ENCODE assay signal across 26 cellular contexts in the genomic region with DNA sequence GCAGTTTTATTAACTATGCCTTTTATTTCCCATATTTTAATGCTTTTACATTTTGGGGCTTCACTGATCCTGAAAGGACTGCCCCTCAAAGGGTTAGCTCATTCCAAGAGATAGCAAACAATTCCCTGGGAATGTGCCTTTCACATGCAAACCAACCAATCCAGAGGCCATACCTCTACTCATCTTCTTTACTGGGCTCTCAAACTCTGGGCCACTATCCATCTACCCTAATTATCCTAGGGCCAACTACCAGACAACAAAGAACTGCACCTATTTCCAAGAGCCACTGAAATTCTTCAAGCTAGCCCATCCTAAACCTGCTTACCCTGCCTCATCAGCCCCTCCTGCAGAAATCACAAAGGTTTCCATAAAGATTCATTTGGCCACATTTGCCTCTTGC.
"Had no signal": no experiment of that assay in that cellular context is flagged by ENCODE, and none has a peak within 500 bp of the region (broad histone marks: within the 10 kb centered on the region; RNA-seq: fewer than 3 reads in every experiment).

No MANE protein-coding gene starts in this region.

- ATAC-seq: activated CD8-positive, alpha-beta T cell treated with anti-CD3 and anti-CD28 coated beads for 36 hours; activated T-cell treated with anti-CD3 and anti-CD28 coated beads, Interleukin-2, amount 50 U/mL, for 4 hours; activated T-helper 17 cell treated with anti-CD3 and anti-CD28 coated beads, Interleukin-2, amount 50 U/mL, for 72 hours; esophagus mucosa had no signal

- H3K36me3 ChIP-seq: brain microvascular endothelial cell had no signal

- H3K4me1 Mint-ChIP-seq: activated T-helper 17 cell treated with anti-CD3 and anti-CD28 coated beads, Interleukin-2, amount 50 U/mL, for 72 hours; central memory CD8-positive, alpha-beta T cell; endodermal cell had no signal

- DNase-seq: activated CD4-positive, alpha-beta T cell treated with anti-CD3 and anti-CD28 coated beads for 1 hour; activated CD4-positive, alpha-beta T cell treated with anti-CD3 and anti-CD28 coated beads for 4 hours; activated CD4-positive, alpha-beta T cell treated with anti-CD3 and anti-CD28 coated beads, Interleukin-2, amount 50 U/mL, for 1 hour; activated CD4-positive, alpha-beta T cell treated with anti-CD3 and anti-CD28 coated beads, Interleukin-2, amount 50 U/mL, for 48 hours; activated CD8-positive, alpha-beta memory T cell treated with anti-CD3 and anti-CD28 coated beads for 24 hours; activated CD8-positive, alpha-beta T cell treated with anti-CD3 and anti-CD28 coated beads for 36 hours; activated effector memory CD4-positive, alpha-beta T cell treated with Interleukin-2 at 50 U/mL for 16 hours; activated gamma-delta T cell treated with Interleukin-2 at 50 U/mL for 16 hours; activated naive CD4-positive, alpha-beta T cell treated with anti-CD3 and anti-CD28 coated beads, Interleukin-2, amount 50 U/mL, for 16 hours; activated naive CD4-positive, alpha-beta T cell treated with Interleukin-2 at 50 U/mL for 16 hours; activated T-cell treated with anti-CD3 and anti-CD28 coated beads, Interleukin-2, amount 50 U/mL, for 4 hours; amniotic stem cell; anterior cingulate cortex; brain microvascular endothelial cell; dorsolateral prefrontal cortex; effector memory CD4-positive, alpha-beta T cell; endodermal cell; foreskin fibroblast; head of caudate nucleus; T-helper 2 cell had no signal

- H3K36me3 Mint-ChIP-seq: activated naive CD8-positive, alpha-beta T cell had no signal

- H3K9me3 Mint-ChIP-seq: endodermal cell had no signal

- H3K27ac ChIP-seq: brain microvascular endothelial cell, coronary artery, dorsolateral prefrontal cortex had no signal

- H3K27ac Mint-ChIP-seq: activated CD8-positive, alpha-beta T cell treated with anti-CD3 and anti-CD28 coated beads for 36 hours; activated naive CD8-positive, alpha-beta T cell; activated T-helper 17 cell treated with anti-CD3 and anti-CD28 coated beads, Interleukin-2, amount 50 U/mL, for 72 hours; dendritic cell treated with granulocyte-macrophage colony-stimulating factor and Interleukin-4, amounts not matched to agents 40 ng/mL and 50 ng/mL, for 4 days; endodermal cell had no signal

- H3K27me3 ChIP-seq: brain microvascular endothelial cell, dorsolateral prefrontal cortex had no signal

- H3K4me3 ChIP-seq: coronary artery, dorsolateral prefrontal cortex had no signal

- H3K4me3 Mint-ChIP-seq: activated CD8-positive, alpha-beta T cell treated with anti-CD3 and anti-CD28 coated beads for 36 hours; activated naive CD8-positive, alpha-beta T cell; activated T-cell treated with anti-CD3 and anti-CD28 coated beads, Interleukin-2, amount 50 U/mL, for 4 hours; activated T-helper 17 cell treated with anti-CD3 and anti-CD28 coated beads, Interleukin-2, amount 50 U/mL, for 72 hours; central memory CD8-positive, alpha-beta T cell; dendritic cell treated with granulocyte-macrophage colony-stimulating factor and Interleukin-4, amounts not matched to agents 40 ng/mL and 50 ng/mL, for 4 days; endodermal cell had no signal

- H3K27me3 Mint-ChIP-seq: activated CD8-positive, alpha-beta T cell treated with anti-CD3 and anti-CD28 coated beads for 36 hours; activated naive CD8-positive, alpha-beta T cell; activated T-helper 17 cell treated with anti-CD3 and anti-CD28 coated beads, Interleukin-2, amount 50 U/mL, for 72 hours; central memory CD8-positive, alpha-beta T cell; dendritic cell treated with granulocyte-macrophage colony-stimulating factor and Interleukin-4, amounts not matched to agents 40 ng/mL and 50 ng/mL, for 4 days had no signal
